14 cellular contexts compared by ENCODE assay signal in the genomic region with DNA sequence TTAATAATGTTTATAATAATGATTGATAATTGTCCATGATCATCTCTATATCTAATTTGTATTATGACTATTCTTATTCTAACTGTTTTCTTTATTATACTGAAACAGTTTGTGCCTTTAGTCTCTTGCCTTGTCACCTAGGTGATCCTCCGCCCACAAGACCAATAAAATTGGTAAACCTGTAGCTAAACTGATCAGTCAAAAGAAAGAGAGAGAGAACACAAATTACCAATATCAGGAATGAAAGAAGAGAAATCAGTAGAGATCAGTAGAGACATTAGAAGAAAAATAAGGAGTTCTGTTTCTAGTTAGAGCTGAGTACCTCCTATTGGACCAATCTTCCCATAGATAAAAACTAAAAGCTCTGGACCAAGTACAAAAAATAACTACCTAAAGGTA. TPM values are rescaled to one million over a fixed set of nuclear protein-coding genes. Genes with fewer than 3 reads are reported as not detected.
A peak's percentile ranks its signal among the peaks of the same experiment; 100 is the strongest.
DNase-seq lines count a peak whose midpoint lies in the region; ATAC-seq and TF ChIP-seq lines count a peak whose summit lies in the region.
"Had no signal": no experiment of that assay in that cellular context is flagged by ENCODE, and none has a peak within 500 bp of the region (broad histone marks: within the 10 kb centered on the region; RNA-seq: fewer than 3 reads in every experiment).

No MANE protein-coding gene starts in this region.

- no peaks in the 10 kb centered on the region for H3K9me3 Mint-ChIP-seq in activated CD4-positive, alpha-beta T cell treated with anti-CD3 and anti-CD28 coated beads, Interleukin-2, amount 10 ng/mL, durations not matched to agents 24 days and 14 days
- no peaks in the 10 kb centered on the region for H3K9me3 Mint-ChIP-seq in activated naive CD8-positive, alpha-beta T cell treated with anti-CD3 and anti-CD28 coated beads for 36 hours

- H3K4me1 Mint-ChIP-seq in activated CD4-positive, alpha-beta T cell treated with anti-CD3 and anti-CD28 coated beads, Interleukin-2, amount 10 ng/mL, durations not matched to agents 24 days and 14 days, result peaks cover 17% of the 10 kb centered on the region
- H3K4me1 Mint-ChIP-seq in activated naive CD8-positive, alpha-beta T cell treated with anti-CD3 and anti-CD28 coated beads for 36 hours, result peaks cover 27% of the 10 kb centered on the region

- in situ Hi-C loops in gastrocnemius medialis (cut with MboI; ENCODE audit: low sequenced_read_pairs in 4 of 4), result no loop called here

- H3K27me3 Mint-ChIP-seq in activated CD4-positive, alpha-beta T cell treated with anti-CD3 and anti-CD28 coated beads, Interleukin-2, amount 10 ng/mL, durations not matched to agents 24 days and 14 days, result peaks cover 3% of the 10 kb centered on the region
- H3K27me3 Mint-ChIP-seq in activated naive CD8-positive, alpha-beta T cell treated with anti-CD3 and anti-CD28 coated beads for 36 hours, result peaks cover 17% of the 10 kb centered on the region

- no peaks in the 10 kb centered on the region for H3K36me3 ChIP-seq in colonic mucosa
- no peaks in the 10 kb centered on the region for H3K36me3 ChIP-seq in gastrocnemius medialis
- H3K36me3 ChIP-seq: stomach had no signal

- ATAC-seq in GM19463 (IDR thresholded peaks at IDR 0.05; ENCODE audit: unreplicated experiment) (peak; percentile 26), HG02981 (IDR thresholded peaks at IDR 0.05; ENCODE audit: unreplicated experiment) (peak; percentile 26), gastrocnemius medialis (no peak)

- H3K9ac ChIP-seq in colonic mucosa (ENCODE audit: low read depth in 2 of 2, low read length in 2 of 2), result no peak overlapping the region

- H3K27ac Mint-ChIP-seq in activated CD4-positive, alpha-beta T cell treated with anti-CD3 and anti-CD28 coated beads, Interleukin-2, amount 10 ng/mL, durations not matched to agents 24 days and 14 days, result peak overlapping the region; percentile 85
- H3K27ac Mint-ChIP-seq in activated naive CD8-positive, alpha-beta T cell treated with anti-CD3 and anti-CD28 coated beads for 36 hours, result peak overlapping the region; percentile 64
- H3K27ac Mint-ChIP-seq: activated CD8-positive, alpha-beta memory T cell treated with anti-CD3 and anti-CD28 coated beads, Interleukin-2, amount 10 ng/mL, durations not matched to agents 7 days and 5 days had no signal

- H3K4me3 ChIP-seq in colonic mucosa, result no peak overlapping the region
- no peak overlapping the region for H3K4me3 ChIP-seq in gastrocnemius medialis
- H3K4me3 ChIP-seq: stomach had no signal

- no peaks in the 10 kb centered on the region for H3K4me1 ChIP-seq in colonic mucosa
- peaks cover 0 to under 1% of the 10 kb centered on the region in 2 donors for H3K4me1 ChIP-seq in gastrocnemius medialis

- intact Hi-C loops in activated CD4-positive, alpha-beta T cell treated with anti-CD3 and anti-CD28 coated beads, Interleukin-2, amount 10 ng/mL, durations not matched to agents 24 days and 14 days (cut with micrococcal nuclease), result no loop called here
- intact Hi-C loops in colonic mucosa (cut with DNase I), result no loop called here
- intact Hi-C loops in gastrocnemius medialis (cut with DNase I; ENCODE audit: low total_unique reads), result no loop called here

- no peaks in the 10 kb centered on the region for H3K36me3 Mint-ChIP-seq in activated CD4-positive, alpha-beta T cell treated with anti-CD3 and anti-CD28 coated beads, Interleukin-2, amount 10 ng/mL, durations not matched to agents 24 days and 14 days (ENCODE audit: low read depth)
- no peaks in the 10 kb centered on the region for H3K36me3 Mint-ChIP-seq in activated naive CD8-positive, alpha-beta T cell treated with anti-CD3 and anti-CD28 coated beads for 36 hours

- peak overlapping the region; percentile 22 for H3K4me3 Mint-ChIP-seq in activated CD4-positive, alpha-beta T cell treated with anti-CD3 and anti-CD28 coated beads, Interleukin-2, amount 10 ng/mL, durations not matched to agents 24 days and 14 days
- no peak overlapping the region for H3K4me3 Mint-ChIP-seq in activated naive CD8-positive, alpha-beta T cell treated with anti-CD3 and anti-CD28 coated beads for 36 hours
- H3K4me3 Mint-ChIP-seq: activated CD8-positive, alpha-beta memory T cell treated with anti-CD3 and anti-CD28 coated beads, Interleukin-2, amount 10 ng/mL, durations not matched to agents 7 days and 5 days had no signal

- no peak for TF ChIP-seq POLR2A in gastrocnemius medialis (IDR thresholded peaks at IDR 0.05)

- H3K27ac ChIP-seq in colonic mucosa, result no peak overlapping the region
- H3K27ac ChIP-seq in gastrocnemius medialis, result no peak overlapping the region
- H3K27ac ChIP-seq: stomach had no signal

- no peak for DNase-seq in activated CD4-positive, alpha-beta T cell treated with anti-CD3 and anti-CD28 coated beads, Interleukin-2, amount 10 ng/mL, durations not matched to agents 24 days and 14 days
- DNase-seq in activated CD4-positive, alpha-beta T cell treated with anti-CD3 and anti-CD28 coated beads for 4 hours, result no peak
- DNase-seq in activated naive CD8-positive, alpha-beta T cell treated with anti-CD3 and anti-CD28 coated beads for 36 hours, result no peak
- DNase-seq in colonic mucosa, result no peak
- DNase-seq in gastrocnemius medialis, result no peak
- DNase-seq in midbrain (lab: John Stamatoyannopoulos, UW), result no peak
- DNase-seq: 8988T; activated CD8-positive, alpha-beta memory T cell treated with anti-CD3 and anti-CD28 coated beads, Interleukin-2, amount 10 ng/mL, durations not matched to agents 7 days and 5 days; COR-L47; hypothalamus; NCI-H2029 treated with DMSO at 0.1 percent for 48 hours; stomach had no signal

- H3K27me3 ChIP-seq in colonic mucosa (no peaks in the 10 kb centered on the region), gastrocnemius medialis (no peaks in the 10 kb centered on the region)
- H3K27me3 ChIP-seq: stomach had no signal

- TF ChIP-seq CTCF in colonic mucosa (IDR thresholded peaks at IDR 0.05) (no peak), gastrocnemius medialis (IDR thresholded peaks at IDR 0.05 in 4 of 5, conservative IDR thresholded peaks at IDR 0.05 in 1 of 5) (no peak)

- H3K9me3 ChIP-seq in colonic mucosa (no peaks in the 10 kb centered on the region), gastrocnemius medialis (no peaks in the 10 kb centered on the region)
- H3K9me3 ChIP-seq: stomach had no signal

RNA-seq across cellular contexts. Expression of gene COA1, which starts 6.1 kb away (rescaled TPM):
- total RNA-seq in activated CD4-positive, alpha-beta T cell treated with anti-CD3 and anti-CD28 coated beads, Interleukin-2, amount 10 ng/mL, durations not matched to agents 24 days and 14 days, result 79.0 and 79.3 TPM in 2 replicates
- total RNA-seq in activated naive CD8-positive, alpha-beta T cell treated with anti-CD3 and anti-CD28 coated beads for 36 hours, result 10 to 100 TPM; 82.1 to 84.1 TPM
- 10 to 100 TPM; 24.8 to 45.1 TPM for total RNA-seq in colonic mucosa
- total RNA-seq in gastrocnemius medialis, result 10 to 100 TPM; 34.9 to 55.2 (median 49.3) TPM

RNA-seq across cellular contexts. Expression of gene BLVRA, which starts 23.1 kb away (rescaled TPM):
- 39.9 and 43.4 TPM in 2 replicates for total RNA-seq in activated CD4-positive, alpha-beta T cell treated with anti-CD3 and anti-CD28 coated beads, Interleukin-2, amount 10 ng/mL, durations not matched to agents 24 days and 14 days
- total RNA-seq in activated naive CD8-positive, alpha-beta T cell treated with anti-CD3 and anti-CD28 coated beads for 36 hours, result 10 to 100 TPM; 36.1 to 36.3 TPM
- total RNA-seq in colonic mucosa (10 to 100 TPM in 1 of 2 donors, 1 to 10 TPM in 1; 5.4 to 14.7 TPM), gastrocnemius medialis (10 to 100 TPM; 26.7 to 45.9 (median 29.3) TPM)

Comparison
In these comparisons a context has a peak if more than half of its experiments do, and no peak if none do; other contexts are left out.
1. ATAC-seq: peak in GM19463 (single experiment) and HG02981 (single experiment); none in gastrocnemius medialis (0 of 2).